ENCODE assay signal across 29 cellular contexts in the genomic region with DNA sequence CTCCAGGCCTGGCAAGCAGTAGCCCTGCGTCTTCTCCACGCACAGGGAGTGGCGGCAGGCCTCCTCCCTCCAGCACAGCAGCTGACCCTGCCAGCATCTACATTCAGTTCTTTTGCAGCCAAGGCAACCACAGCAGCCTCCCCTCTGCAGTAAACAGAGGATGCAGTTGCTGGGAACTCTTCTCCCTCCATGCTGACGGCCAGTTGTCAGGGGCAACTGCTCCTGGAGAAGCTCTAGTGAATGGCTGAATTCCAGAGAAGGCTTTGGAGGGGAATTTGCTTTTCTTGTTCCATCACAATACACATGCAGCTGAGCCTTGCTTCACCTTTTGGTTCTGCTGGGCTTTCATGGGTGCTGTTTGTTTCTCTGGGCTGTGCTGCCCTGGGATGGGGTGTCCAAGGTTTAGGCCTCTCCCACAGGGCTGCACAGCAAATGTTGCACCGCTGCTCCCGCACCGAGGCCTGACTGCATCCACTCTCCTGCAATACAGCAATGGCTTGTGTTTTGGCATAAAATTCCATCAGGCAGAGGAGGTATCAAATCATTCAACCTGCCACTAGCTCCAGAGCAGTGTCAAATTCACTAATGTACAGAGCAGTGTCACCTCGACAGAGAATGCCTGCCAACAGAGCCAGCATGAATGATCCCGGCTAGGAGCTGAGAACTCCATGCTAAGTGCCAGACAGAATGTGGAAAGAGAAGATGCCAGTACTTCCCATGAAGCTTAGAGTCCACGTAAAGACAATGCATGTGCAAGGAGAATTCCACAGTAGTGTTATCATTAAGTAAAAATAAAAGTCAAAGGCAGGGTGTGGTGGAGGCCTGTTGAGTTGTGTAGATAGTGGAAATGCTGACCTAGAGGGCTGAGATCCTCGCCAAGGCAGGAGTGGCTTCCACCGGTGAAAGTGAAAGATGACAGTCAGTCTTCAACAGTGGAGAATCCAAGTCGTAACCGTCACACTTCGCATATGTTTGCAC.
DNase-seq lines count a peak whose midpoint lies in the region; ATAC-seq, FAIRE-seq and TF ChIP-seq lines count a peak whose summit lies in the region.
"Had no signal": no experiment of that assay in that cellular context is flagged by ENCODE, and none has a peak within 500 bp of the region (broad histone marks: within the 10 kb centered on the region; RNA-seq: fewer than 3 reads in every experiment).

No MANE protein-coding gene starts in this region.

- ATAC-seq in GM19395 (IDR thresholded peaks at IDR 0.05; ENCODE audit: unreplicated experiment), result no peak
- ATAC-seq: activated CD8-positive, alpha-beta memory T cell treated with anti-CD3 and anti-CD28 coated beads, Interleukin-2, amount 10 ng/mL, durations not matched to agents 7 days and 5 days; HepG2; mucosa of descending colon; Panc1 had no signal

- no peak for TF ChIP-seq POLR2A in Peyer's patch (IDR thresholded peaks at IDR 0.05)

- no peak for TF ChIP-seq CTCF in Peyer's patch (IDR thresholded peaks at IDR 0.05)

- H3K4me3 ChIP-seq in NT2/D1 (ENCODE audit: insufficient read length, low read depth), result no peak overlapping the region
- no peak overlapping the region for H3K4me3 ChIP-seq in Peyer's patch
- H3K4me3 ChIP-seq: HAP-1, hepatocyte, mucosa of descending colon, prostate gland, upper lobe of left lung had no signal

- H3K4me1 ChIP-seq in NT2/D1 (ENCODE audit: insufficient read depth, insufficient read length) (no peaks in the 10 kb centered on the region), Peyer's patch (no peaks in the 10 kb centered on the region)
- H3K4me1 ChIP-seq: HAP-1, prostate gland, upper lobe of left lung had no signal

- peak; percentile 35 for DNase-seq in COR-L47 (lab: John Stamatoyannopoulos, UW)
- DNase-seq in NT2/D1 (ENCODE audit: low read depth, low spot score), result peak; percentile 83
- DNase-seq in globus pallidus (ENCODE audit: low spot score), result peak; percentile 64
- DNase-seq in occipital lobe (lab: John Stamatoyannopoulos, UW), result peak; percentile 31
- no peak for DNase-seq in Peyer's patch
- DNase-seq in foreskin melanocyte, result no peak
- DNase-seq in HTR-8/SVneo (ENCODE audit: insufficient read length, low spot score), result no peak
- DNase-seq: activated CD4-positive, alpha-beta T cell treated with anti-CD3 and anti-CD28 coated beads, Interleukin-2, amount 50 U/mL, for 1 hour; activated CD8-positive, alpha-beta memory T cell treated with anti-CD3 and anti-CD28 coated beads, Interleukin-2, amount 10 ng/mL, durations not matched to agents 7 days and 5 days; activated naive CD4-positive, alpha-beta T cell treated with anti-CD3 and anti-CD28 coated beads, Interleukin-2, amount 10 ng/mL, durations not matched to agents 7 days and 5 days; amniotic stem cell; BE2C; DMS53; mucosa of descending colon; NCI-H2081; NCI-H446 treated with DMSO at 0.1 percent for 48 hours; NK-92 treated with Interleukin-12 subunit alpha and Interleukin-12 subunit beta, amount 100 ng/mL, for 24 hours; SIG-M5; SW 1271; T1000; upper lobe of left lung had no signal

- H3K9ac ChIP-seq in NT2/D1 (ENCODE audit: insufficient read length, low read depth), result no peak overlapping the region

- H3K27ac ChIP-seq in Peyer's patch, result no peak overlapping the region
- H3K27ac ChIP-seq: hepatocyte, HL-60, prostate gland, upper lobe of left lung had no signal

- FAIRE-seq in HTR-8/SVneo (lab: Jason Lieb, UNC), result no peak
- FAIRE-seq: HepG2, islet of Langerhans had no signal

- H3K9me3 ChIP-seq in NT2/D1 (ENCODE audit: insufficient read depth, low read length) (no peaks in the 10 kb centered on the region), Peyer's patch (peaks cover 0 to 6% (median 0%) of the 10 kb centered on the region in 4 donors)
- H3K9me3 ChIP-seq: BE2C, HAP-1, mucosa of descending colon, prostate gland, upper lobe of left lung had no signal

- H3K36me3 ChIP-seq in NT2/D1 (ENCODE audit: insufficient read depth, insufficient read length, low read length) (no peaks in the 10 kb centered on the region), Peyer's patch (no peaks in the 10 kb centered on the region)
- H3K36me3 ChIP-seq: HAP-1, prostate gland, upper lobe of left lung had no signal

- H3K27me3 ChIP-seq in NT2/D1 (ENCODE audit: insufficient read depth, insufficient read length) (no peaks in the 10 kb centered on the region), Peyer's patch (no peaks in the 10 kb centered on the region)
- H3K27me3 ChIP-seq: BE2C, hepatocyte, upper lobe of left lung had no signal

Comparison
In these comparisons a context has a peak if more than half of its experiments do, and no peak if none do; other contexts are left out.
1. DNase-seq: peak in COR-L47 (single experiment), NT2/D1 (single experiment), globus pallidus (single experiment) and occipital lobe (single experiment); none in Peyer's patch (0 of 3), foreskin melanocyte (single experiment) and HTR-8/SVneo (single experiment).